8 cellular contexts compared by ENCODE assay signal in genomic region chr2:23351388-23352141, GRCh38. TPM values are rescaled to one million over a fixed set of nuclear protein-coding genes. Genes with fewer than 3 reads are reported as not detected.
DNase-seq lines count a peak whose midpoint lies in the region; ATAC-seq and TF ChIP-seq lines count a peak whose summit lies in the region.

No MANE protein-coding gene starts in this region.

- intact Hi-C loops in activated CD4-positive, alpha-beta memory T cell treated with anti-CD3 and anti-CD28 coated beads for 36 hours (cut with micrococcal nuclease) = no loop called here

- H3K36me3 Mint-ChIP-seq in activated CD4-positive, alpha-beta memory T cell treated with anti-CD3 and anti-CD28 coated beads for 36 hours = no peaks in the 10 kb centered on the region
- no peaks in the 10 kb centered on the region for H3K36me3 Mint-ChIP-seq in stimulated activated memory B cell treated with anti-CD40 and anti-IgM and Interleukin-4, amounts not matched to agents 10 μg/mL and 1 μg/mL and 100 μg/mL, for 72 hours

- peaks cover 22% of the 10 kb centered on the region for H3K27me3 Mint-ChIP-seq in activated CD4-positive, alpha-beta memory T cell treated with anti-CD3 and anti-CD28 coated beads for 36 hours
- peaks cover 37% of the 10 kb centered on the region for H3K27me3 Mint-ChIP-seq in stimulated activated memory B cell treated with anti-CD40 and anti-IgM and Interleukin-4, amounts not matched to agents 10 μg/mL and 1 μg/mL and 100 μg/mL, for 72 hours

- no peak for TF ChIP-seq POLR2A in erythroblast (IDR thresholded peaks at IDR 0.05; ENCODE audit: low read length)

- CTCF ChIA-PET in activated CD4-positive, alpha-beta memory T cell treated with anti-CD3 and anti-CD28 coated beads for 36 hours (lab: Charles Lee) = interaction anchor here (0.9 to 1.4 kb wide), 5 partner anchors 12 to 152 kb away, joined by 3 to 6 read pairs (median 3); no protein-coding TSS in a partner anchor

- DNase-seq in activated effector memory CD4-positive, alpha-beta T cell treated with anti-CD3 and anti-CD28 coated beads, Interleukin-2, amount 50 U/mL, for 16 hours = peak; percentile 74
- no peak for DNase-seq in activated effector memory CD4-positive, alpha-beta T cell treated with Interleukin-2 at 50 U/mL for 16 hours
- peak; percentile 51 for DNase-seq in NCI-H1048 (lab: John Stamatoyannopoulos, UW)
- peak; percentile 70 for DNase-seq in activated CD4-positive, alpha-beta memory T cell treated with anti-CD3 and anti-CD28 coated beads for 36 hours
- DNase-seq in erythroblast (lab: John Stamatoyannopoulos, UW) = peak; percentile 25 to 58
- peak; percentile 83 for DNase-seq in mucosa of gallbladder (ENCODE audit: low spot score)

- H3K4me3 Mint-ChIP-seq in activated CD4-positive, alpha-beta memory T cell treated with anti-CD3 and anti-CD28 coated beads for 36 hours = no peak overlapping the region
- no peak overlapping the region for H3K4me3 Mint-ChIP-seq in stimulated activated memory B cell treated with anti-CD40 and anti-IgM and Interleukin-4, amounts not matched to agents 10 μg/mL and 1 μg/mL and 100 μg/mL, for 72 hours

- H3K27ac Mint-ChIP-seq in activated CD4-positive, alpha-beta memory T cell treated with anti-CD3 and anti-CD28 coated beads for 36 hours = no peak overlapping the region
- no peak overlapping the region for H3K27ac Mint-ChIP-seq in stimulated activated memory B cell treated with anti-CD40 and anti-IgM and Interleukin-4, amounts not matched to agents 10 μg/mL and 1 μg/mL and 100 μg/mL, for 72 hours

- H3K4me1 Mint-ChIP-seq in activated CD4-positive, alpha-beta memory T cell treated with anti-CD3 and anti-CD28 coated beads for 36 hours (ENCODE audit: low read depth) = no peaks in the 10 kb centered on the region
- H3K4me1 Mint-ChIP-seq in stimulated activated memory B cell treated with anti-CD40 and anti-IgM and Interleukin-4, amounts not matched to agents 10 μg/mL and 1 μg/mL and 100 μg/mL, for 72 hours = peaks cover 17% of the 10 kb centered on the region

- H3K9me3 Mint-ChIP-seq in activated CD4-positive, alpha-beta memory T cell treated with anti-CD3 and anti-CD28 coated beads for 36 hours = no peaks in the 10 kb centered on the region
- H3K9me3 Mint-ChIP-seq in stimulated activated memory B cell treated with anti-CD40 and anti-IgM and Interleukin-4, amounts not matched to agents 10 μg/mL and 1 μg/mL and 100 μg/mL, for 72 hours = no peaks in the 10 kb centered on the region

- ATAC-seq in HG02642 (IDR thresholded peaks at IDR 0.05; ENCODE audit: poor library complexity, unreplicated experiment) = peak; percentile 93
- peak; percentile 83 for ATAC-seq in stimulated activated memory B cell treated with anti-CD40 and anti-IgM and Interleukin-4, amounts not matched to agents 10 μg/mL and 1 μg/mL and 100 μg/mL, for 72 hours

- POLR2A ChIA-PET in activated CD4-positive, alpha-beta memory T cell treated with anti-CD3 and anti-CD28 coated beads for 36 hours (lab: Charles Lee) = no interaction called here

RNA-seq across cellular contexts. Expression of gene KLHL29, which starts 33.4 kb away (rescaled TPM):
- total RNA-seq in activated CD4-positive, alpha-beta memory T cell treated with anti-CD3 and anti-CD28 coated beads for 36 hours = under 1 TPM; 0.88 to 0.99 TPM
- total RNA-seq in mucosa of gallbladder = 22.3 TPM

Comparison
In these comparisons a context has a peak if more than half of its experiments do, and no peak if none do; other contexts are left out.
1. RNA of gene KLHL29, which starts 33.4 kb away (total RNA-seq): 22.3 TPM in mucosa of gallbladder (single experiment); 0.88 to 0.99 TPM in activated CD4-positive, alpha-beta memory T cell treated with anti-CD3 and anti-CD28 coated beads for 36 hours; every median in the first group is over 10 times any median in the second.